ENCODE assay signal across 24 cellular contexts in the genomic region with DNA sequence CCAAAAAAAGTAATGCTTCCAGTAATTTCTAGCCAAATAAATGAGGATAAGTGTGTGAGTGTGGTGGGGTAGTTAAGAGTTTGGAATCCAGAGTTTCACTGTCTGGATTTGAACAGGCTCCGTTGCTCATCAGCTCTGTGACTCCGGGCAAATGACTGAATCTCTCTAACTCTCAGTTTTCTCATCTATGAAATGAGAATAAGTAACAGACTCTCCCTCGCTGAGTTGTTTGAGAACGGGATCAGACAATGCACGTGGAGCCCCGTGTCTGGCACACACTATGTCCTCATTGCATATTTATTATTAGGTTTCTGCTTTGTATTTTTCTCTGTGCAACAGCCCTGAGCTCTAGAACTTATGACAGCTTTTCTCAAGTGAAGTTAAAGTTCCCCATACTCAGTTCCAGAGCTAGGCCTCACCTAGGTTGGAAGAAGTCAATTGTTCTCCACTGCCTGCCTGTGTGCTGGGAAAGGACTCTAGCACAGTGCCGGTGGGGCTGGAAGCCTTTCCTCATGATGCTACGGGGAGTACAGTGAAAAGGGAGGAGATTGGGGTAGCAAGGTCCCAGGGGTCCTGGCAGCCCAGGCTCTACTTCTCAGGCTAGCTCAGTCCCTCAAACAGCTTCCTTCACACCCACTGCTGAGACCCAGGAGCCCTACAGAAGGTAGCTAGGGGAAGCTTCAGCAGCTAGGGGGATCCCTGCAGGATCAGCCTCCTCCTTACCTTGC. TPM values are rescaled to one million over a fixed set of nuclear protein-coding genes. Genes with fewer than 3 reads are reported as not detected.
DNase-seq lines count a peak whose midpoint lies in the region; ATAC-seq and TF ChIP-seq lines count a peak whose summit lies in the region.
"Had no signal": no experiment of that assay in that cellular context is flagged by ENCODE, and none has a peak within 500 bp of the region (broad histone marks: within the 10 kb centered on the region; RNA-seq: fewer than 3 reads in every experiment).

No MANE protein-coding gene starts in this region.

- no peak for TF ChIP-seq CTCF in CD4-positive, alpha-beta T cell (IDR thresholded peaks at IDR 0.05)
- TF ChIP-seq CTCF in CD8-positive, alpha-beta T cell (IDR thresholded peaks at IDR 0.05), result no peak
- no peak for TF ChIP-seq CTCF in gastrocnemius medialis (IDR thresholded peaks at IDR 0.05 in 4 of 5, conservative IDR thresholded peaks at IDR 0.05 in 1 of 5)

- H3K4me3 ChIP-seq in CD8-positive, alpha-beta T cell (ENCODE audit: low read depth, low read length), result peak overlapping the region; percentile 9
- peak overlapping the region; percentile 22 for H3K4me3 ChIP-seq in naive thymus-derived CD4-positive, alpha-beta T cell (ENCODE audit: low read length)
- no peak overlapping the region for H3K4me3 ChIP-seq in gastrocnemius medialis
- H3K4me3 ChIP-seq: gastroesophageal sphincter, sigmoid colon had no signal

- H3K27me3 ChIP-seq in CD4-positive, alpha-beta T cell (ENCODE audit: control insufficient read depth, insufficient read depth, low read length), result no peaks in the 10 kb centered on the region
- H3K27me3 ChIP-seq in CD8-positive, alpha-beta T cell (ENCODE audit: insufficient read depth, low read length), result no peaks in the 10 kb centered on the region
- no peaks in the 10 kb centered on the region for H3K27me3 ChIP-seq in naive thymus-derived CD4-positive, alpha-beta T cell (ENCODE audit: control insufficient read depth in 2 of 2, insufficient read depth in 2 of 2, low read length in 2 of 2)
- H3K27me3 ChIP-seq in gastrocnemius medialis, result no peaks in the 10 kb centered on the region
- H3K27me3 ChIP-seq: gastroesophageal sphincter, sigmoid colon had no signal

- peaks cover 78% of the 10 kb centered on the region for H3K4me1 Mint-ChIP-seq in CD4-positive, alpha-beta T cell (ENCODE audit: low read depth)
- peaks cover 74% of the 10 kb centered on the region for H3K4me1 Mint-ChIP-seq in CD8-positive, alpha-beta T cell (ENCODE audit: low read depth)
- H3K4me1 Mint-ChIP-seq in activated T-cell treated with anti-CD3 and anti-CD28 coated beads, Interleukin-2, amount 50 U/mL, for 72 hours (ENCODE audit: low read depth), result peaks cover 60% of the 10 kb centered on the region
- peaks cover 36 to 69% (median 61%) of the 10 kb centered on the region in 7 donors for H3K4me1 Mint-ChIP-seq in naive thymus-derived CD4-positive, alpha-beta T cell

- no peaks in the 10 kb centered on the region for H3K27me3 Mint-ChIP-seq in CD4-positive, alpha-beta T cell
- no peaks in the 10 kb centered on the region for H3K27me3 Mint-ChIP-seq in CD8-positive, alpha-beta T cell (ENCODE audit: low read depth)
- no peaks in the 10 kb centered on the region for H3K27me3 Mint-ChIP-seq in activated T-cell treated with anti-CD3 and anti-CD28 coated beads, Interleukin-2, amount 50 U/mL, for 72 hours (ENCODE audit: low read depth)
- no peaks in the 10 kb centered on the region for H3K27me3 Mint-ChIP-seq in naive thymus-derived CD4-positive, alpha-beta T cell

- peak overlapping the region; percentile 67 for H3K27ac ChIP-seq in CD4-positive, alpha-beta T cell (ENCODE audit: low read depth, low read length)
- peak overlapping the region; percentile 17 for H3K27ac ChIP-seq in CD8-positive, alpha-beta T cell (ENCODE audit: low read depth, low read length)
- H3K27ac ChIP-seq in naive thymus-derived CD4-positive, alpha-beta T cell (ENCODE audit: low read depth, low read length), result peak overlapping the region; percentile 71
- no peak overlapping the region for H3K27ac ChIP-seq in gastrocnemius medialis
- H3K27ac ChIP-seq: gastroesophageal sphincter, sigmoid colon had no signal

- no peaks in the 10 kb centered on the region for H3K9me3 ChIP-seq in CD4-positive, alpha-beta T cell (ENCODE audit: control insufficient read depth, low read length)
- H3K9me3 ChIP-seq in CD8-positive, alpha-beta T cell (ENCODE audit: low read length), result no peaks in the 10 kb centered on the region
- H3K9me3 ChIP-seq in naive thymus-derived CD4-positive, alpha-beta T cell (ENCODE audit: control insufficient read depth in 2 of 3, low read length in 3 of 3), result no peaks in the 10 kb centered on the region
- H3K9me3 ChIP-seq in gastrocnemius medialis, result no peaks in the 10 kb centered on the region
- H3K9me3 ChIP-seq: gastroesophageal sphincter, sigmoid colon had no signal

- in situ Hi-C loops in gastrocnemius medialis (cut with MboI; ENCODE audit: low sequenced_read_pairs in 4 of 4), result no loop called here

- H3K36me3 ChIP-seq in CD8-positive, alpha-beta T cell (ENCODE audit: insufficient read depth, low read length), result no peaks in the 10 kb centered on the region
- H3K36me3 ChIP-seq in naive thymus-derived CD4-positive, alpha-beta T cell (ENCODE audit: control insufficient read depth in 2 of 3, insufficient read depth in 3 of 3, low read length in 3 of 3), result no peaks in the 10 kb centered on the region
- H3K36me3 ChIP-seq in gastrocnemius medialis, result no peaks in the 10 kb centered on the region
- H3K36me3 ChIP-seq: gastroesophageal sphincter, sigmoid colon had no signal

- TF ChIP-seq POLR2A in gastrocnemius medialis (IDR thresholded peaks at IDR 0.05), result no peak

- CTCF ChIA-PET in CD4-positive, alpha-beta T cell (lab: Charles Lee), result interaction anchor here (0.9 to 2.0 kb wide), 4 partner anchors 10 to 120 kb away, joined by 3 to 6 read pairs (median 4); no protein-coding TSS in a partner anchor
- CTCF ChIA-PET in CD8-positive, alpha-beta T cell (lab: Charles Lee), result interaction anchor here (1.2 to 2.5 kb wide), 4 partner anchors 24 to 243 kb away, joined by 3 to 13 read pairs (median 7); no protein-coding TSS in a partner anchor
- CTCF ChIA-PET in naive thymus-derived CD4-positive, alpha-beta T cell (lab: Charles Lee), result interaction anchor here (0.6 to 1.8 kb wide), 4 partner anchors 13 to 333 kb away, joined by 5 to 7 read pairs (median 5); no protein-coding TSS in a partner anchor

- no peak for DNase-seq in CD4-positive, alpha-beta T cell
- DNase-seq in CD8-positive, alpha-beta T cell, result no peak
- DNase-seq in activated T-cell treated with anti-CD3 and anti-CD28 coated beads, Interleukin-2, amount 50 U/mL, for 72 hours, result no peak
- no peak for DNase-seq in naive thymus-derived CD4-positive, alpha-beta T cell
- DNase-seq in gastrocnemius medialis (no peak), left lobe of liver (ENCODE audit: low spot score) (no peak)
- DNase-seq: activated effector memory CD4-positive, alpha-beta T cell treated with Interleukin-2 at 50 U/mL for 16 hours; cerebellar nuclear complex; EL; H9; KBM-7; kidney; mammary epithelial cell; NCI-H1694 treated with DMSO at 0.1 percent for 48 hours; OCI-M1; posterior cingulate gyrus; Right ventricle myocardium superior; sigmoid colon; trophoblast cell had no signal

- H3K4me1 ChIP-seq in CD8-positive, alpha-beta T cell (ENCODE audit: insufficient read depth, low read length), result peaks cover 39% of the 10 kb centered on the region
- H3K4me1 ChIP-seq in naive thymus-derived CD4-positive, alpha-beta T cell (ENCODE audit: control insufficient read depth in 2 of 2, insufficient read depth in 2 of 2, low read length in 2 of 2), result peaks cover 40 to 41% of the 10 kb centered on the region in 2 donors
- no peaks in the 10 kb centered on the region for H3K4me1 ChIP-seq in gastrocnemius medialis
- H3K4me1 ChIP-seq: gastroesophageal sphincter had no signal

- intact Hi-C loops in CD4-positive, alpha-beta T cell (cut with DNase I, micrococcal nuclease), result loop anchor here (1.0 to 10.0 kb wide), 5 partner anchors 16 to 920 kb away; partner anchors contain the start of gene NBEAL1 (in 1 of the 2)
- intact Hi-C loops in CD8-positive, alpha-beta T cell (cut with DNase I, micrococcal nuclease), result loop anchor here in 1 of 2 experiments (5.0 to 10.0 kb wide), 2 partner anchors 62 to 220 kb away; no protein-coding TSS in a partner anchor
- intact Hi-C loops in naive thymus-derived CD4-positive, alpha-beta T cell (cut with micrococcal nuclease), result loop anchor here (1.0 to 10.0 kb wide), 7 partner anchors 64 to 1560 kb away; partner anchors contain the start of genes BMPR2 (in 1 of the 2), CARF (in 1 of the 2), CD28 (in 1 of the 2) and CYP20A1 (in 1 of the 2)
- intact Hi-C loops in gastrocnemius medialis (cut with DNase I; ENCODE audit: low total_unique reads), result no loop called here

- H3K36me3 Mint-ChIP-seq in CD4-positive, alpha-beta T cell (ENCODE audit: low read depth), result peaks cover 34% of the 10 kb centered on the region
- H3K36me3 Mint-ChIP-seq in CD8-positive, alpha-beta T cell, result peaks cover 22% of the 10 kb centered on the region
- H3K36me3 Mint-ChIP-seq in activated T-cell treated with anti-CD3 and anti-CD28 coated beads, Interleukin-2, amount 50 U/mL, for 72 hours (ENCODE audit: insufficient read depth in 2 of 2), result peaks cover 32 to 56% of the 10 kb centered on the region in 2 donors
- H3K36me3 Mint-ChIP-seq in naive thymus-derived CD4-positive, alpha-beta T cell, result peaks cover 5 to 35% (median 8%) of the 10 kb centered on the region in 5 donors

- no peak for ATAC-seq in CD4-positive, alpha-beta T cell (ENCODE audit: poor library complexity)
- ATAC-seq in CD8-positive, alpha-beta T cell, result no peak
- peak; percentile 25 to 28 for ATAC-seq in activated T-cell treated with anti-CD3 and anti-CD28 coated beads, Interleukin-2, amount 50 U/mL, for 72 hours (replicated peaks in 1 of 2)
- ATAC-seq in naive thymus-derived CD4-positive, alpha-beta T cell, result no peak
- ATAC-seq in gastrocnemius medialis (no peak), GM21423 (IDR thresholded peaks at IDR 0.05; ENCODE audit: unreplicated experiment) (no peak), left lobe of liver (no peak)
- ATAC-seq: esophagus mucosa, gastroesophageal sphincter had no signal

- H3K9me3 Mint-ChIP-seq in CD4-positive, alpha-beta T cell, result no peaks in the 10 kb centered on the region
- H3K9me3 Mint-ChIP-seq in CD8-positive, alpha-beta T cell, result no peaks in the 10 kb centered on the region
- peaks cover 5 to 8% of the 10 kb centered on the region in 2 donors for H3K9me3 Mint-ChIP-seq in activated T-cell treated with anti-CD3 and anti-CD28 coated beads, Interleukin-2, amount 50 U/mL, for 72 hours
- peaks cover 0 to 4% (median 0%) of the 10 kb centered on the region in 11 donors for H3K9me3 Mint-ChIP-seq in naive thymus-derived CD4-positive, alpha-beta T cell
- H3K9me3 Mint-ChIP-seq: H9 had no signal

- H3K4me3 Mint-ChIP-seq in CD4-positive, alpha-beta T cell, result peak overlapping the region; percentile 83
- H3K4me3 Mint-ChIP-seq in CD8-positive, alpha-beta T cell, result peak overlapping the region; percentile 70
- H3K4me3 Mint-ChIP-seq in activated T-cell treated with anti-CD3 and anti-CD28 coated beads, Interleukin-2, amount 50 U/mL, for 72 hours, result peak overlapping the region; percentile 78 to 90
- peak overlapping the region; percentile 48 to 92 (median 76) for H3K4me3 Mint-ChIP-seq in naive thymus-derived CD4-positive, alpha-beta T cell
- H3K4me3 Mint-ChIP-seq: H9 had no signal

- H3K27ac Mint-ChIP-seq in CD4-positive, alpha-beta T cell, result peak overlapping the region; percentile 93
- peak overlapping the region; percentile 93 for H3K27ac Mint-ChIP-seq in CD8-positive, alpha-beta T cell
- H3K27ac Mint-ChIP-seq in activated T-cell treated with anti-CD3 and anti-CD28 coated beads, Interleukin-2, amount 50 U/mL, for 72 hours, result peak overlapping the region; percentile 99
- peak overlapping the region; percentile 87 to 97 (median 93) for H3K27ac Mint-ChIP-seq in naive thymus-derived CD4-positive, alpha-beta T cell
- H3K27ac Mint-ChIP-seq: H9 had no signal

- POLR2A ChIA-PET in CD4-positive, alpha-beta T cell (lab: Charles Lee), result interaction anchor here (1.0 to 2.9 kb wide), 12 partner anchors 8 to 217 kb away, joined by 3 to 12 read pairs (median 6); partner anchors contain the start of gene CTLA4
- POLR2A ChIA-PET in CD8-positive, alpha-beta T cell (lab: Charles Lee), result interaction anchor here (0.7 to 4.8 kb wide), 6 partner anchors 8 to 841 kb away, joined by 3 to 26 read pairs (median 6); no protein-coding TSS in a partner anchor
- POLR2A ChIA-PET in naive thymus-derived CD4-positive, alpha-beta T cell (lab: Charles Lee), result interaction anchor here (0.6 to 5.8 kb wide), 12 partner anchors 9 to 696 kb away, joined by 3 to 37 read pairs (median 3); no protein-coding TSS in a partner anchor

RNA-seq across cellular contexts. Expression of gene ICOS, which starts 1.7 kb away (rescaled TPM):
- total RNA-seq in CD4-positive, alpha-beta T cell, result 10 to 100 TPM; 93.3 to 98.1 TPM
- 10 to 100 TPM; 50.4 to 52.5 TPM for total RNA-seq in CD8-positive, alpha-beta T cell
- total RNA-seq in activated T-cell treated with anti-CD3 and anti-CD28 coated beads, Interleukin-2, amount 50 U/mL, for 72 hours, result 100 to 1,000 TPM; 145 to 196 TPM
- 10 to 100 TPM; 26.2 to 54.9 (median 50.2) TPM for total RNA-seq in naive thymus-derived CD4-positive, alpha-beta T cell
- polyA plus RNA-seq in naive thymus-derived CD4-positive, alpha-beta T cell, result 10 to 100 TPM; 22.4 to 25.4 TPM
- total RNA-seq in gastrocnemius medialis, result not detected
- total RNA-seq in left lobe of liver, result 0.18 TPM
- total RNA-seq: astrocyte, esophagus mucosa, H9, HT-29, mammary epithelial cell, Right ventricle myocardium superior had no signal
- polyA plus RNA-seq: mammary epithelial cell had no signal

Comparison
In these comparisons a context has a peak if more than half of its experiments do, and no peak if none do; other contexts are left out.
1. ATAC-seq: peak in activated T-cell treated with anti-CD3 and anti-CD28 coated beads, Interleukin-2, amount 50 U/mL, for 72 hours (2 of 2); none in CD4-positive, alpha-beta T cell (single experiment), CD8-positive, alpha-beta T cell (single experiment), naive thymus-derived CD4-positive, alpha-beta T cell (single experiment), gastrocnemius medialis (0 of 2), GM21423 (single experiment) and left lobe of liver (single experiment).
2. H3K27ac ChIP-seq: peak in CD4-positive, alpha-beta T cell (single experiment), CD8-positive, alpha-beta T cell (single experiment) and naive thymus-derived CD4-positive, alpha-beta T cell (single experiment); none in gastrocnemius medialis (0 of 4).
3. H3K4me3 ChIP-seq: peak in CD8-positive, alpha-beta T cell (single experiment) and naive thymus-derived CD4-positive, alpha-beta T cell (single experiment); none in gastrocnemius medialis (0 of 4).
4. RNA of gene ICOS, which starts 1.7 kb away (total RNA-seq): 145 to 196 TPM in activated T-cell treated with anti-CD3 and anti-CD28 coated beads, Interleukin-2, amount 50 U/mL, for 72 hours, 93.3 to 98.1 TPM in CD4-positive, alpha-beta T cell, 50.4 to 52.5 TPM in CD8-positive, alpha-beta T cell and 26.2 to 54.9 TPM in naive thymus-derived CD4-positive, alpha-beta T cell; 0.18 TPM in left lobe of liver (single experiment) and not detected in gastrocnemius medialis; every median in the first group is over 10 times any median in the second.
5. Peak in every context shown above with its lines, with median percentiles within 50 percentile points of each other: H3K27ac Mint-ChIP-seq and H3K4me3 Mint-ChIP-seq.